In the genomic region with DNA sequence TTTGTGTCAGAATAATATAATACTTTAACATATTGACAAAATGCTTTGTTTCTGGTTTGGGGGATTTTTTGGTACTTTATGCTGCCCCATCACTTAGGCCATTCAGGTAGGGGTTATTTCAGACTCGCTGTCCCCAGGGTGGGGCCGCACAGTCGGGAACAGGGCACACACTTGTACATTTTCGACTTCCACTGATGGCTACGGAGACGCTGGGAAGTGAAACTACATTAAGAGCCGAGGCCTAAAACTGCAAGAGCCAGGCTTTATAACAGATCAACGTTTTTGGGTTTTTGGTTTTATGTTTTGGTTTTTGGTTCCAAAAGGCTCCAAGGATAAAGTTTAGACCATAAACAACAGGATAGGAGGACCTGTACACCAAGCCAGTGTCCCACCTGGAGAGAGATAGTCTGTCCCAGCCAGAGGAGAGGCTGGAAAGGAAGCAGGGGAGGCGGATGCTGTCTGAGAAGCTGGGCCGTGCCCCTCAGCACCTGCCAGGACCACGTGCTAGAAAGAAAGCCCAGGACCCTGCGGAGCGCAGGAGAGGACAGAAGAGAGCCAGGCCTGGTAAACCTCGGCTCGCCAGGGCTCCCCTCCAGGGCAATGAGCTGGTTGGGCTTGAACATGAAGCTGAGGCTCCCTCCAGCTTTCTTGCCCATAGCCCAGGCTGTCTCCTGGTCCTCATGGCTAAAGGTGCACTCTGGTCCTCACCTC, we compare ENCODE assay signal across 1 cellular context.
TF ChIP-seq lines count a peak whose summit lies in the region.

No MANE protein-coding gene starts in this region.

TF ChIP-seq in HepG2, 621 proteins besides CTCF, POLR2A, EP300 and RAD21 (continued from another document):
- TF ChIP-seq, protein P1, sequence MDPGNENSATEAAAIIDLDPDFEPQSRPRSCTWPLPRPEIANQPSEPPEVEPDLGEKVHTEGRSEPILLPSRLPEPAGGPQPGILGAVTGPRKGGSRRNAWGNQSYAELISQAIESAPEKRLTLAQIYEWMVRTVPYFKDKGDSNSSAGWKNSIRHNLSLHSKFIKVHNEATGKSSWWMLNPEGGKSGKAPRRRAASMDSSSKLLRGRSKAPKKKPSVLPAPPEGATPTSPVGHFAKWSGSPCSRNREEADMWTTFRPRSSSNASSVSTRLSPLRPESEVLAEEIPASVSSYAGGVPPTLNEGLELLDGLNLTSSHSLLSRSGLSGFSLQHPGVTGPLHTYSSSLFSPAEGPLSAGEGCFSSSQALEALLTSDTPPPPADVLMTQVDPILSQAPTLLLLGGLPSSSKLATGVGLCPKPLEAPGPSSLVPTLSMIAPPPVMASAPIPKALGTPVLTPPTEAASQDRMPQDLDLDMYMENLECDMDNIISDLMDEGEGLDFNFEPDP (CRISPR knock-in tag; conservative IDR thresholded peaks at IDR 0.05): no peak
- TF ChIP-seq NFATC3 (CRISPR knock-in tag; IDR thresholded peaks at IDR 0.05): no peak
- no peak for TF ChIP-seq KAT7 (CRISPR knock-in tag; IDR thresholded peaks at IDR 0.05; ENCODE audit: borderline replicate concordance)
- no peak for TF ChIP-seq SCMH1 (CRISPR knock-in tag; IDR thresholded peaks at IDR 0.05; ENCODE audit: borderline replicate concordance)
- TF ChIP-seq GRHL1 (CRISPR knock-in tag; conservative IDR thresholded peaks at IDR 0.05): no peak
- no peak for TF ChIP-seq MAF1 (CRISPR knock-in tag; IDR thresholded peaks at IDR 0.05; ENCODE audit: borderline replicate concordance)
- TF ChIP-seq FOXK2 (IDR thresholded peaks at IDR 0.05): no peak
- TF ChIP-seq ZFYVE20 (CRISPR knock-in tag; IDR thresholded peaks at IDR 0.05; ENCODE audit: borderline replicate concordance, low read depth): no peak
- no peak for TF ChIP-seq ZKSCAN8 (CRISPR knock-in tag; IDR thresholded peaks at IDR 0.05; ENCODE audit: borderline replicate concordance)
